ENCODE assay signal across 1 cellular context in genomic region chr20:51503376-51503775, GRCh38.
A peak's percentile ranks its signal among the peaks of the same experiment; 100 is the strongest.
TF ChIP-seq lines count a peak whose summit lies in the region.

No MANE protein-coding gene starts in this region.

TF ChIP-seq in HepG2, 621 proteins besides CTCF, POLR2A, EP300 and RAD21 (continued from another document):
- TF ChIP-seq ZNF687 (CRISPR knock-in tag; IDR thresholded peaks at IDR 0.05) = peak; percentile 29; the same call in 1 of the 2 replicates
